9 cellular contexts compared by ENCODE assay signal in genomic region chr18:45774065-45774521, GRCh38. TPM values are rescaled to one million over a fixed set of nuclear protein-coding genes. Genes with fewer than 3 reads are reported as not detected.
DNase-seq lines count a peak whose midpoint lies in the region; ATAC-seq, FAIRE-seq and TF ChIP-seq lines count a peak whose summit lies in the region.
"Had no signal": no experiment of that assay in that cellular context is flagged by ENCODE, and none has a peak within 500 bp of the region (broad histone marks: within the 10 kb centered on the region; RNA-seq: fewer than 3 reads in every experiment).

No MANE protein-coding gene starts in this region.

- no peak overlapping the region for H3K4me3 ChIP-seq in tibial nerve
- H3K4me3 ChIP-seq in heart left ventricle, result no peak overlapping the region

- DNase-seq in ELR (ENCODE audit: low read depth), result peak; percentile 20
- DNase-seq in RCC 7860 (ENCODE audit: low spot score), result peak; percentile 42
- no peak for DNase-seq in left colon
- DNase-seq in amniotic stem cell (lab: John Stamatoyannopoulos, UW), result no peak
- DNase-seq in tibial nerve (ENCODE audit: low spot score in 2 of 2), result no peak
- no peak for DNase-seq in heart left ventricle
- no peak for DNase-seq in posterior cingulate gyrus
- DNase-seq: NCI-H2171 treated with DMSO at 0.1 percent for 48 hours had no signal

- peaks cover 0 to 5% (median 0%) of the 10 kb centered on the region in 4 donors for H3K4me1 ChIP-seq in tibial nerve
- peaks cover 0 to 18% (median 6%) of the 10 kb centered on the region in 12 donors for H3K4me1 ChIP-seq in heart left ventricle

- H3K27ac ChIP-seq in tibial nerve, result no peak overlapping the region
- no peak overlapping the region for H3K27ac ChIP-seq in heart left ventricle

- no peaks in the 10 kb centered on the region for H3K9me3 ChIP-seq in tibial nerve
- no peaks in the 10 kb centered on the region for H3K9me3 ChIP-seq in heart left ventricle

- H3K27me3 ChIP-seq in tibial nerve (peaks cover 0 to 4% of the 10 kb centered on the region in 2 donors), heart left ventricle (peaks cover 0 to 6% (median 0%) of the 10 kb centered on the region in 9 donors)

- TF ChIP-seq POLR2A in tibial nerve (IDR thresholded peaks at IDR 0.05), result no peak
- no peak for TF ChIP-seq POLR2A in heart left ventricle (IDR thresholded peaks at IDR 0.05)

- TF ChIP-seq CTCF in tibial nerve (IDR thresholded peaks at IDR 0.05) (no peak), heart left ventricle (IDR thresholded peaks at IDR 0.05) (no peak)

- FAIRE-seq in RCC 7860 (lab: Jason Lieb, UNC), result peak; percentile 67

- peak; percentile 34 for ATAC-seq in HG02610 (IDR thresholded peaks at IDR 0.05; ENCODE audit: unreplicated experiment)
- peak; percentile 36 for ATAC-seq in left colon
- no peak for ATAC-seq in heart left ventricle

- no peaks in the 10 kb centered on the region for H3K36me3 ChIP-seq in tibial nerve
- H3K36me3 ChIP-seq in heart left ventricle, result no peaks in the 10 kb centered on the region

- no peak for TF ChIP-seq EP300 in tibial nerve (IDR thresholded peaks at IDR 0.05)

- intact Hi-C loops in left colon (cut with DNase I, micrococcal nuclease), result no loop called here
- intact Hi-C loops in heart left ventricle (cut with DNase I), result loop anchor here in 1 of 10 donors (10.0 kb wide), 1 partner anchor 61 kb away; no protein-coding TSS in a partner anchor
- intact Hi-C loops in posterior cingulate gyrus (cut with DNase I), result no loop called here

RNA-seq across cellular contexts. Expression of gene SLC14A1, which starts 50.1 kb away (rescaled TPM):
- 1 to 10 TPM in 1 of 2 donors, under 1 TPM in 1; 0.95 to 1.0 TPM for total RNA-seq in left colon
- 1 to 10 TPM in 1 of 4 donors, under 1 TPM in 2, not detected in 1; 0.39 to 3.7 (median 0.60) TPM for total RNA-seq in tibial nerve
- 10 to 100 TPM in 8 of 9 donors, 1 to 10 TPM in 1; 8.9 to 50.1 (median 19.4) TPM for total RNA-seq in heart left ventricle
- polyA plus RNA-seq in heart left ventricle, result 10 to 100 TPM in 1 of 2 donors, 1 to 10 TPM in 1; 7.1 to 16.0 TPM

RNA-seq across cellular contexts. Expression of gene SIGLEC15, which starts 51.4 kb away (rescaled TPM):
- under 1 TPM; 0.21 to 0.36 TPM for total RNA-seq in left colon
- total RNA-seq in tibial nerve, result 1 to 10 TPM in 1 of 4 donors, not detected in 3; 4.7 TPM
- total RNA-seq in heart left ventricle, result under 1 TPM in 6 of 9 donors, not detected in 3; 0.08 to 0.77 (median 0.49) TPM
- polyA plus RNA-seq in heart left ventricle, result under 1 TPM in 1 of 2 donors, not detected in 1; 0.10 TPM

Comparison
In these comparisons a context has a peak if more than half of its experiments do, and no peak if none do; other contexts are left out.
1. DNase-seq: peak in ELR (single experiment) and RCC 7860 (single experiment); none in left colon (0 of 2), amniotic stem cell (single experiment), tibial nerve (0 of 2), heart left ventricle (0 of 5) and posterior cingulate gyrus (0 of 10).
2. ATAC-seq: peak in HG02610 (single experiment) and left colon (single experiment); none in heart left ventricle (0 of 4).